Comparison of ENCODE assay signal across 9 cellular contexts in the genomic region with DNA sequence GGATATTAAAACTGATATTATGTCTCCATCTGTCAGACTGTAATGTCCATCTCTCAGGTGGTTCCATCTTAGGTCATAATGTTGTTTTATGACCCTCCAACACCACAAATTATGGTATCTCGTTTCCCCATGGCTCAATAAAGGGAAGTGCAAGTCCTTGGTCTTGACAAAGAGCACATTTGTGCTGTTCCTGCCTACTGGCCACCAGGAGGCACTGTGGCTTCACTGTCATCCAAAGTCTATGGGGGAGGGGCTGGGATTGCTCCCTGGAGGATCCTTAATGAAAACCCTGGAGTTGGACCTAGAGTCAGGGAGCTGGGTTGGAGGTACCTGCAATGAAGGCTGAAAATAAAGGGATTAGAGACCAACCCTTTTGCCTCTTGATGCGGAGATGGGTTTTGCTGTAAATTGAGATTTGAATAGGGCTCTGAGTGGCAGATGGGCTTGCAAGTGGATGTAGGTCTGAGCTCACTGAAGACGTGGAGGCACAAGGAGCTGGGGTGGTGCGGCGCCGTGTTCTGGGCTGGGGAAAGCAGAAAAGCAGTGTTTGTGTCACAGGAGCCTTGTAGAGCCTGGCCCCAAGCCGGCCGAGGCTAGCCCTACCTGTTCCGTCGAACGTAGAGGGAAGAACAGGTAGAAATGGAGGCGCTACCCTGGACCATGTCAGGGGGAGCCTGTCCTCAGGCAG.
DNase-seq lines count a peak whose midpoint lies in the region; ATAC-seq and TF ChIP-seq lines count a peak whose summit lies in the region.
"Had no signal": no experiment of that assay in that cellular context is flagged by ENCODE, and none has a peak within 500 bp of the region (broad histone marks: within the 10 kb centered on the region; RNA-seq: fewer than 3 reads in every experiment).

No MANE protein-coding gene starts in this region.

- H3K36me3 ChIP-seq in DND-41 (ENCODE audit: insufficient read depth, low read length) (no peaks in the 10 kb centered on the region), NT2/D1 (ENCODE audit: insufficient read depth, insufficient read length, low read length) (no peaks in the 10 kb centered on the region), neural cell (ENCODE audit: insufficient read depth, low read length) (no peaks in the 10 kb centered on the region)

- H3K4me1 ChIP-seq in DND-41 (ENCODE audit: insufficient read depth, low read length) (peaks cover 100% of the 10 kb centered on the region), NT2/D1 (ENCODE audit: insufficient read depth, insufficient read length) (no peaks in the 10 kb centered on the region)

- no peak overlapping the region for H3K27ac Mint-ChIP-seq in immature natural killer cell
- H3K27ac Mint-ChIP-seq: naive B cell had no signal

- H3K9me3 Mint-ChIP-seq in immature natural killer cell, result no peaks in the 10 kb centered on the region

- intact Hi-C loops in dorsolateral prefrontal cortex (cut with DNase I), result no loop called here

- peak overlapping the region; percentile 72 for H3K9ac ChIP-seq in DND-41 (ENCODE audit: low read depth, low read length)
- no peak overlapping the region for H3K9ac ChIP-seq in NT2/D1 (ENCODE audit: insufficient read length, low read depth)
- no peak overlapping the region for H3K9ac ChIP-seq in neural cell (ENCODE audit: low read length)

- H3K4me3 ChIP-seq in DND-41 (ENCODE audit: low read depth in 1 of 2, low read length in 2 of 2), result no peak overlapping the region
- H3K4me3 ChIP-seq in NT2/D1 (ENCODE audit: insufficient read length, low read depth), result no peak overlapping the region
- no peak overlapping the region for H3K4me3 ChIP-seq in dorsolateral prefrontal cortex
- H3K4me3 ChIP-seq in neural cell (ENCODE audit: low read length), result no peak overlapping the region

- H3K4me2 ChIP-seq in DND-41 (ENCODE audit: insufficient read depth, low read length), result peak overlapping the region; percentile 2; the same call in 1 of the 2 replicates
- H3K4me2 ChIP-seq in neural cell (ENCODE audit: low read length), result no peak overlapping the region

- TF ChIP-seq CTCF in DND-41 (IDR thresholded peaks at IDR 0.05; ENCODE audit: borderline replicate concordance, extremely low read depth, low read length, poor library complexity, severe bottlenecking), result peak; percentile 91
- peak in 55 of 56 donors; percentile 31 to 81 (median 62) for TF ChIP-seq CTCF in dorsolateral prefrontal cortex (IDR thresholded peaks at IDR 0.05 in 54 of 56, conservative IDR thresholded peaks at IDR 0.05 in 2 of 56; ENCODE audit: low read depth in 1 of 56, partially characterized antibody in 56 of 56)
- peak; percentile 36 for TF ChIP-seq CTCF in neural cell (IDR thresholded peaks at IDR 0.05; ENCODE audit: poor library complexity, severe bottlenecking)

- no peak for TF ChIP-seq EP300 in neural cell (conservative IDR thresholded peaks at IDR 0.05; ENCODE audit: poor library complexity, severe bottlenecking)

- H2AFZ ChIP-seq in DND-41 (ENCODE audit: low read depth, low read length), result no peak overlapping the region; the same call in 1 of the 2 replicates
- H2AFZ ChIP-seq in neural cell (ENCODE audit: low read depth, low read length), result no peak overlapping the region

- DNase-seq in DND-41 (peak; percentile 52), NT2/D1 (ENCODE audit: low read depth, low spot score) (peak; percentile 57), dorsolateral prefrontal cortex (no peak), immature natural killer cell (no peak), NCI-H1694 treated with DMSO at 0.1 percent for 48 hours (lab: John Stamatoyannopoulos, UW) (no peak)
- DNase-seq: naive B cell had no signal

- H3K9me3 ChIP-seq in DND-41 (ENCODE audit: insufficient read depth, low read length, severe bottlenecking) (no peaks in the 10 kb centered on the region), NT2/D1 (ENCODE audit: insufficient read depth, low read length) (0 out of 2 replicates have a peak, but pooled peaks cover 12% of the 10 kb centered on the region), neural cell (ENCODE audit: low read length) (no peaks in the 10 kb centered on the region)

- no peak overlapping the region for H3K4me3 Mint-ChIP-seq in immature natural killer cell
- H3K4me3 Mint-ChIP-seq: naive B cell had no signal

- no peaks in the 10 kb centered on the region for H3F3A ChIP-seq in neural cell (ENCODE audit: insufficient read depth, low read length, poor library complexity, severe bottlenecking)

- H3K9me2 ChIP-seq in neural cell (ENCODE audit: insufficient read depth, low read length), result no peaks in the 10 kb centered on the region

- H3K27me3 Mint-ChIP-seq in immature natural killer cell (ENCODE audit: low read depth in 3 of 3), result peaks cover 2 to 7% (median 4%) of the 10 kb centered on the region in 3 donors

- no peaks in the 10 kb centered on the region for H4K20me1 ChIP-seq in DND-41 (ENCODE audit: insufficient read depth, low read length)
- no peaks in the 10 kb centered on the region for H4K20me1 ChIP-seq in neural cell (ENCODE audit: insufficient read depth)

- ATAC-seq in DND-41 (ENCODE audit: insufficient read depth, low read depth), result no peak
- peak; percentile 33 for ATAC-seq in GM21390 (IDR thresholded peaks at IDR 0.05; ENCODE audit: unreplicated experiment)
- ATAC-seq in HG02571 (IDR thresholded peaks at IDR 0.05; ENCODE audit: unreplicated experiment), result no peak

- peaks cover 25 to 31% of the 10 kb centered on the region in 2 donors for H3K4me1 Mint-ChIP-seq in immature natural killer cell

- H3K27ac ChIP-seq in DND-41 (ENCODE audit: low read length), result peak overlapping the region; percentile 97
- H3K27ac ChIP-seq in dorsolateral prefrontal cortex, result no peak overlapping the region
- H3K27ac ChIP-seq in neural cell (ENCODE audit: low read length), result no peak overlapping the region

- H3K36me3 Mint-ChIP-seq in immature natural killer cell, result no peaks in the 10 kb centered on the region

- no peaks in the 10 kb centered on the region for H3K27me3 ChIP-seq in DND-41 (ENCODE audit: insufficient read depth, low read length, poor library complexity)
- no peaks in the 10 kb centered on the region for H3K27me3 ChIP-seq in NT2/D1 (ENCODE audit: insufficient read depth, insufficient read length)
- peaks cover 0 to 4% (median 0%) of the 10 kb centered on the region in 45 donors for H3K27me3 ChIP-seq in dorsolateral prefrontal cortex
- H3K27me3 ChIP-seq in neural cell (ENCODE audit: insufficient read depth, low read depth, low read length), result no peaks in the 10 kb centered on the region

- H3K79me2 ChIP-seq in DND-41 (ENCODE audit: insufficient read depth, low read length) (peaks cover 13% of the 10 kb centered on the region; the same call in 1 of the 2 replicates), neural cell (replicated peaks; ENCODE audit: insufficient read depth, low read length) (no peaks in the 10 kb centered on the region)

- no peak for TF ChIP-seq RAD21 in neural cell (conservative IDR thresholded peaks at IDR 0.05)

TF ChIP-seq in neural cell, 6 proteins besides CTCF, POLR2A, EP300 and RAD21:
- TF ChIP-seq EZH2 (IDR thresholded peaks at IDR 0.05; ENCODE audit: borderline replicate concordance, insufficient read depth, low read length, poor library complexity, severe bottlenecking) (no peak), MXI1 (conservative IDR thresholded peaks at IDR 0.05; ENCODE audit: poor library complexity, severe bottlenecking) (no peak), REST (IDR thresholded peaks at IDR 0.05; ENCODE audit: borderline replicate concordance) (no peak), SMC3 (conservative IDR thresholded peaks at IDR 0.05; ENCODE audit: poor library complexity) (no peak), TAF1 (IDR thresholded peaks at IDR 0.05; ENCODE audit: low read depth) (no peak), POLR2AphosphoS5 (IDR thresholded peaks at IDR 0.05) (no peak)

Comparison
In these comparisons a context has a peak if more than half of its experiments do, and no peak if none do; other contexts are left out.
1. DNase-seq: peak in DND-41 (single experiment) and NT2/D1 (single experiment); none in dorsolateral prefrontal cortex (0 of 10), immature natural killer cell (0 of 3) and NCI-H1694 treated with DMSO at 0.1 percent for 48 hours (single experiment).
2. CTCF ChIP-seq: peak in every context shown above with its lines; median percentile 91 in DND-41; 62 in dorsolateral prefrontal cortex; 36 in neural cell.